1 cellular context compared by ENCODE assay signal in the genomic region with DNA sequence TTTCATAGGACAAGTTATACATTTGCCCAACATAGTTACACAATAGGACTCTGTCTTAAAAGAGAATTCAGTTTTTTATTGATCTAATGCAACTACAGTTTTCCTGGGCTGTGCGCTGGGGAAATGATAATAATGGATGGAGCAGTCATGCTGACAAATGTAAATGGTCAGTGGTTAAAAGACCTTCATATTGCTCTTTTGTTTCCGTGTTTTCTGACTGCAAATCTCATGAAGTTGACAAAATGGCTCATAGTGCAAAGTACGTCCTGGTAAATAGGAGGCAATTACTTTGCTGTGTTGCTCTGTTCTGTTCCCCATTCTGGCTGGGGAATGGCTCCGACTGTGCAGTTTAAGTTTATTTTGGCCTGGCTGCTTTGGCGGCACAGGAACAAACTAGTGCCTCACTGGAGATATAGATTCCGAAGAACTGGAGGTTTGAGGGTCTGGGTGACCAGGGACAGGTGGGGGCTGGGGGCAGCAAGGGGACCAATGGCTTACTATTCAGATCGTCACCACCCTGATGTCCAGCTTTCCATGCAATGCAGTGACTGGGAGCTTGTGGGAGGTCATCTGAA.
TF ChIP-seq lines count a peak whose summit lies in the region.

No MANE protein-coding gene starts in this region.

TF ChIP-seq in endothelial cell of umbilical vein, 7 proteins besides CTCF, POLR2A, EP300 and RAD21:
- TF ChIP-seq FOS (IDR thresholded peaks at IDR 0.05; ENCODE audit: borderline replicate concordance, insufficient read depth, low read length) (no peak), POLR2AphosphoS5 (IDR thresholded peaks at IDR 0.05; ENCODE audit: insufficient read depth, low read depth, low read length) (no peak), JUN (IDR thresholded peaks at IDR 0.05; ENCODE audit: borderline replicate concordance, insufficient read depth, insufficient read length, low read depth) (no peak), EZH2 (IDR thresholded peaks at IDR 0.05; ENCODE audit: borderline replicate concordance, low read depth, low read length, severe bottlenecking) (no peak), GATA2 (IDR thresholded peaks at IDR 0.05; ENCODE audit: insufficient read depth, insufficient read length, low read depth, low read length) (no peak), MYC (IDR thresholded peaks at IDR 0.05; ENCODE audit: low read depth, low read length) (no peak)
- TF ChIP-seq, protein P1, sequence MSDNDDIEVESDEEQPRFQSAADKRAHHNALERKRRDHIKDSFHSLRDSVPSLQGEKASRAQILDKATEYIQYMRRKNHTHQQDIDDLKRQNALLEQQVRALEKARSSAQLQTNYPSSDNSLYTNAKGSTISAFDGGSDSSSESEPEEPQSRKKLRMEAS (IDR thresholded peaks at IDR 0.05; ENCODE audit: insufficient read depth, insufficient read length), result no peak
TF ChIP-seq in endothelial cell of umbilical vein: peak in this region for 0.
